ENCODE assay signal across 14 cellular contexts in the genomic region with DNA sequence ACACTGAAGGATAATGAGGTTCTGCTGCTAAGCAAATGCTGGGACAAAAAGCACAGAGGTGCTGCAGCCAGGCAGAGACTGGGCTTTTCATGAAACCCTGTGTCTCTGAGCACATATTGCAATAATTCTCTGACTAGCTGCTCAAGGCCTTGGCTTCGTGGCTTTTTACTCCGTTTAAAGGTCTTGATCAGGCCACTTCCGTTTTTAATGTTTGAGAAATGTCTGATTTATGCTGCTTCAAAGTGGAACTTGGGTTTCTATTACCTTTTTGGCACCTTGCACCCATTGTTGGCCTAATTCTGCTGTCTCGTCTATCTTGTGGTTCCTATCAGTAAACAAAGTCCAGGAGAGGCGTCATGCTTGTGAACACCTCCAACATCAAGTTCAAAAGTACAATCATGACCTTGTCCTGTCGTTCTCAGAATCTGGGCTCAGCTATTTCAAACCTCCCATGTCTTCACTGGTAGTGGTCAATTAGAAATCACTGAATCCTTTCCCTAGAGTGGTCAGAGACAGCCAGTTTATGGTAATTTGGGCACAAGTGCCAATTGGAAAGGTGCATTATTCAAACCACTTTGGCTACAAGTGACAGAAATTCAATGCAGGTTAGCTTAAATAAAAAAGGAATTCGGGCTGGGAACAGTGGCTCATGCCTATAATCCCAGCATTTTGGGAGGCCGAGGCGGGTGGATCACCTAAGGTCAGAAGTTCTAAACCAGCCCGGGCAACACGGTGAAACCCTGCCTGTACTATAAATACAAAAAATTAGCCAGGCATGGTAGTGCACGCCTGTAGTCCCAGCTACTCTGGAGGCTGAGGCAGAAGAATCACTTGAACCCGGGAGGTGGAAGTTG. TPM values are rescaled to one million over a fixed set of nuclear protein-coding genes. Genes with fewer than 3 reads are reported as not detected.
A peak's percentile ranks its signal among the peaks of the same experiment; 100 is the strongest.
DNase-seq lines count a peak whose midpoint lies in the region; ATAC-seq and TF ChIP-seq lines count a peak whose summit lies in the region.
"Had no signal": no experiment of that assay in that cellular context is flagged by ENCODE, and none has a peak within 500 bp of the region (broad histone marks: within the 10 kb centered on the region; RNA-seq: fewer than 3 reads in every experiment).

No MANE protein-coding gene starts in this region.

- H3K9me3 Mint-ChIP-seq in CD14-positive monocyte, result no peaks in the 10 kb centered on the region
- H3K9me3 Mint-ChIP-seq: activated B cell treated with CpG ODN at 0.5 μM for 24 hours had no signal

- no peak overlapping the region for H3K4me3 Mint-ChIP-seq in CD14-positive monocyte
- H3K4me3 Mint-ChIP-seq in T-helper 17 cell, result no peak overlapping the region
- H3K4me3 Mint-ChIP-seq: activated B cell treated with CpG ODN at 0.5 μM for 24 hours had no signal

- ATAC-seq in T-helper 17 cell (peak; percentile 55), right lobe of liver (peak; percentile 85 to 97 (median 93)), HG03280 (IDR thresholded peaks at IDR 0.05; ENCODE audit: unreplicated experiment) (no peak), GM21528 (IDR thresholded peaks at IDR 0.05; ENCODE audit: low FRiP score, unreplicated experiment) (no peak)

- H3K27me3 ChIP-seq in right lobe of liver, result no peaks in the 10 kb centered on the region

- H3K4me3 ChIP-seq in LNCaP clone FGC (ENCODE audit: low read depth, low read length) (no peak overlapping the region), right lobe of liver (no peak overlapping the region)

- DNase-seq in CD14-positive monocyte (ENCODE audit: low spot score), result peak; percentile 18
- DNase-seq in LNCaP clone FGC (ENCODE audit: low read depth), result peak; percentile 11
- DNase-seq in T-helper 17 cell, result no peak
- peak in 1 of 3 donors; percentile 77 for DNase-seq in right lobe of liver
- no peak for DNase-seq in effector CD8-positive, alpha-beta T cell (lab: John Stamatoyannopoulos, UW)
- DNase-seq in activated CD4-positive, CD25-positive, alpha-beta regulatory T cell (lab: John Stamatoyannopoulos, UW), result no peak
- DNase-seq: activated B cell treated with CpG ODN at 0.5 μM for 24 hours; DMS53; mesendoderm; NCI-H2081; stimulated activated CD4-positive, alpha-beta T cell treated with anti-CD3 and anti-CD28 coated beads, Interleukin-12 subunit alpha, Interleukin-12 subunit beta, amount 100 ng/mL, for 4 hours had no signal

- H3K27me3 Mint-ChIP-seq in CD14-positive monocyte (ENCODE audit: low read depth in 3 of 3), result peaks cover 0 to 8% (median 7%) of the 10 kb centered on the region in 3 donors
- H3K27me3 Mint-ChIP-seq in T-helper 17 cell, result peaks cover 34% of the 10 kb centered on the region

- H3K27ac Mint-ChIP-seq in CD14-positive monocyte, result peak overlapping the region in 1 of 7 donors; percentile 3
- H3K27ac Mint-ChIP-seq in T-helper 17 cell, result peak overlapping the region; percentile 89
- H3K27ac Mint-ChIP-seq: activated B cell treated with CpG ODN at 0.5 μM for 24 hours had no signal

- no peak for TF ChIP-seq POLR2A in right lobe of liver (IDR thresholded peaks at IDR 0.05)

- H3K36me3 Mint-ChIP-seq in CD14-positive monocyte, result no peaks in the 10 kb centered on the region
- peaks cover 3% of the 10 kb centered on the region for H3K36me3 Mint-ChIP-seq in T-helper 17 cell (ENCODE audit: low read depth)

- H3K4me1 ChIP-seq in right lobe of liver, result peaks cover 0 to 9% (median 0%) of the 10 kb centered on the region in 4 donors

- no peaks in the 10 kb centered on the region for H3K36me3 ChIP-seq in right lobe of liver

- peak overlapping the region in 2 of 3 donors; percentile 2 to 17 for H3K27ac ChIP-seq in right lobe of liver
- H3K27ac ChIP-seq: KMS-11 had no signal

- intact Hi-C loops in CD14-positive monocyte (cut with micrococcal nuclease) (loop anchor here in 1 of 2 donors (5.0 kb wide), 1 partner anchor 1066 kb away; no protein-coding TSS in a partner anchor), right lobe of liver (cut with DNase I) (no loop called here)

- TF ChIP-seq CTCF in CD14-positive monocyte (IDR thresholded peaks at IDR 0.05) (no peak), LNCaP clone FGC (IDR thresholded peaks at IDR 0.05; ENCODE audit: control insufficient read depth, extremely low read depth, insufficient read depth) (no peak), right lobe of liver (IDR thresholded peaks at IDR 0.05) (no peak)

- 52% methylated on average over 13 of the region's 13 CpGs for WGBS in right lobe of liver (ENCODE audit: insufficient coverage, low coverage, low lambda C conversion rate, missing lambda C conversion rate)

- H3K9me3 ChIP-seq in T-helper 17 cell (ENCODE audit: control insufficient read depth, low read length, poor library complexity, severe bottlenecking), result no peaks in the 10 kb centered on the region
- no peaks in the 10 kb centered on the region for H3K9me3 ChIP-seq in right lobe of liver

- H3K4me1 Mint-ChIP-seq in CD14-positive monocyte, result peaks cover 10% of the 10 kb centered on the region
- peaks cover 14% of the 10 kb centered on the region for H3K4me1 Mint-ChIP-seq in T-helper 17 cell
- H3K4me1 Mint-ChIP-seq: activated B cell treated with CpG ODN at 0.5 μM for 24 hours had no signal

RNA-seq across cellular contexts. Expression of a gene that starts 33.3 kb away (rescaled TPM):
- polyA plus RNA-seq in CD14-positive monocyte, result 100 to 1,000 TPM; 373 to 400 TPM
- total RNA-seq in T-helper 17 cell (10 to 100 TPM; 79.0 to 80.3 TPM), right lobe of liver (10 to 100 TPM in 5 of 6 experiments, 1 to 10 TPM in 1; 9.6 to 29.3 (median 15.5) TPM)

Comparison
In these comparisons a context has a peak if more than half of its experiments do, and no peak if none do; other contexts are left out.
1. DNase-seq: peak in CD14-positive monocyte (single experiment) and LNCaP clone FGC (single experiment); none in T-helper 17 cell (0 of 3), effector CD8-positive, alpha-beta T cell (single experiment) and activated CD4-positive, CD25-positive, alpha-beta regulatory T cell (0 of 4).
2. ATAC-seq: peak in T-helper 17 cell (single experiment) and right lobe of liver (4 of 4); none in HG03280 (single experiment) and GM21528 (single experiment).